ENCODE assay signal across 1 cellular context in genomic region chr2:176814274-176814673, GRCh38.
TF ChIP-seq lines count a peak whose summit lies in the region.

No MANE protein-coding gene starts in this region.

TF ChIP-seq in A549, 52 proteins besides CTCF, POLR2A, EP300 and RAD21 (continued from another document):
- TF ChIP-seq HMGXB4 (CRISPR knock-in tag; IDR thresholded peaks at IDR 0.05; ENCODE audit: borderline replicate concordance) (no peak), HOXA7 (CRISPR knock-in tag; IDR thresholded peaks at IDR 0.05) (no peak), PHF8 (IDR thresholded peaks at IDR 0.05; ENCODE audit: borderline replicate concordance, low read depth) (no peak), REST (IDR thresholded peaks at IDR 0.05) (no peak), TP53 (CRISPR knock-in tag; IDR thresholded peaks at IDR 0.05) (no peak), KDM5A (IDR thresholded peaks at IDR 0.05) (no peak), JUNB (IDR thresholded peaks at IDR 0.05) (no peak)
